Comparison of ENCODE assay signal across 12 cellular contexts in the genomic region with DNA sequence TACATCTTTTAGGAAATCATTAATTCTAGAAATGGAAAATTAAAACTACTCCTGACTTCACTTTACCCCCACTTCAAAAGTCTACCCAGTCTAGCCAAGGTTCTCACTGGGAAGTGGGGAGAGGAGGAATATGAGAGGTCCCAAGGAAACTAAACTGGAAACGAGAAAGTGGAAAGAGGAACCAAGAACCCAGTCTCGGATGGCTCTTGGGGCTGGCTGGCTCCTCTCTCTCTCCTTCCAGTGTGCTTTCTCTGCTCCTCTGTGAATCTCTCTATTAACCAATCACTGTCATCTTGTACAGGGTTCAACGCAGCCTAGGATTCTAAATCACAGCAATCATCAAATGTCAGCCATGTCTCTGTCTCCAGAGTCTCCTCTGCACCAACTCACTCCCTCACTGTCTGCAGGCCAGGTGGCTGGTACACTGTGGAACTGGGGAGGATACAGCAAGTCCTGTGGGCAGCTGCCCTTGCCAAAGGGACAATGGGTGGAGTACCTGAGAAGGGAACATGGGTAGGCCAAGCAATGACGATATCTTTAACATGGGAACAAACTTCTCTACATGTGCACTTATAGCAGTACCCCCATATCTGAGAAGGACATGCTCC. TPM values are rescaled to one million over a fixed set of nuclear protein-coding genes. Genes with fewer than 3 reads are reported as not detected.
A peak's percentile ranks its signal among the peaks of the same experiment; 100 is the strongest.
DNase-seq lines count a peak whose midpoint lies in the region; ATAC-seq, FAIRE-seq and TF ChIP-seq lines count a peak whose summit lies in the region.
"Had no signal": no experiment of that assay in that cellular context is flagged by ENCODE, and none has a peak within 500 bp of the region (broad histone marks: within the 10 kb centered on the region; RNA-seq: fewer than 3 reads in every experiment).

No MANE protein-coding gene starts in this region.

- no peak overlapping the region for H3K4me3 ChIP-seq in astrocyte (ENCODE audit: insufficient read depth, low read depth, low read length)
- H3K4me3 ChIP-seq in neuronal stem cell (ENCODE audit: low read length in 2 of 2) = no peak overlapping the region
- H3K4me3 ChIP-seq: A549 had no signal

- ATAC-seq in memory B cell (ENCODE audit: low read depth) = peak; percentile 51
- ATAC-seq: A549 had no signal

- no peak overlapping the region for H4K91ac ChIP-seq in neuronal stem cell (ENCODE audit: low read depth, low read length, poor library complexity)

- H2AFZ ChIP-seq in astrocyte (ENCODE audit: low read depth, low read length) = no peak overlapping the region
- no peak overlapping the region for H2AFZ ChIP-seq in neuronal stem cell (ENCODE audit: low read length)

- H3K9me3 Mint-ChIP-seq in activated T-cell treated with anti-CD3 and anti-CD28 coated beads, Interleukin-2, amount 50 U/mL, for 24 hours = no peaks in the 10 kb centered on the region
- H3K9me3 Mint-ChIP-seq in astrocyte (ENCODE audit: unreplicated experiment) (no peaks in the 10 kb centered on the region), memory B cell (no peaks in the 10 kb centered on the region), type B pancreatic cell (no peaks in the 10 kb centered on the region)

- H3K18ac ChIP-seq in neuronal stem cell (ENCODE audit: low read length) = no peak overlapping the region

- H3K23ac ChIP-seq in neuronal stem cell (ENCODE audit: low read depth, low read length, poor library complexity) = no peak overlapping the region

- H3K27me3 ChIP-seq in astrocyte (ENCODE audit: insufficient read depth, low read length) = no peaks in the 10 kb centered on the region
- no peaks in the 10 kb centered on the region for H3K27me3 ChIP-seq in neuronal stem cell (ENCODE audit: control insufficient read depth in 3 of 3, insufficient read depth in 3 of 3, low read depth in 1 of 3, low read length in 3 of 3)

- H3K9ac ChIP-seq in astrocyte (ENCODE audit: low read length) = no peak overlapping the region
- no peak overlapping the region for H3K9ac ChIP-seq in neuronal stem cell (ENCODE audit: low read depth, low read length, poor library complexity)

- H3K9me3 ChIP-seq in astrocyte (ENCODE audit: insufficient read depth, low read depth, low read length) = no peaks in the 10 kb centered on the region
- H3K9me3 ChIP-seq in neuronal stem cell (replicated peaks in 1 of 2; ENCODE audit: control insufficient read depth in 2 of 2, insufficient read depth in 1 of 2, low read depth in 1 of 2, low read length in 2 of 2) = no peaks in the 10 kb centered on the region
- H3K9me3 ChIP-seq: A549 had no signal

- H3K27ac ChIP-seq in astrocyte (ENCODE audit: low read depth, low read length) (no peak overlapping the region), neuronal stem cell (replicated peaks; ENCODE audit: low read length) (no peak overlapping the region)

- no peak overlapping the region for H3K4ac ChIP-seq in neuronal stem cell (ENCODE audit: low read length)

- H2BK5ac ChIP-seq in neuronal stem cell (ENCODE audit: low read length) = no peak overlapping the region

- H2BK120ac ChIP-seq in neuronal stem cell (ENCODE audit: low read depth, low read length) = no peak overlapping the region

- H3K4me2 ChIP-seq in astrocyte (ENCODE audit: low read length) (no peak overlapping the region), neuronal stem cell (ENCODE audit: insufficient read depth, low read length, poor library complexity, severe bottlenecking) (no peak overlapping the region)

- H3K79me2 ChIP-seq in astrocyte (ENCODE audit: insufficient read depth, low read length) = peaks cover 99% of the 10 kb centered on the region

- DNase-seq in activated T-cell treated with anti-CD3 and anti-CD28 coated beads, Interleukin-2, amount 50 U/mL, for 24 hours = no peak
- DNase-seq in activated T-cell treated with anti-CD3 and anti-CD28 coated beads for 4 hours = no peak
- no peak for DNase-seq in astrocyte (ENCODE audit: low read depth)
- no peak for DNase-seq in memory B cell (ENCODE audit: low spot score in 2 of 2)
- DNase-seq in type B pancreatic cell (ENCODE audit: extremely low spot score, unreplicated experiment) = no peak
- DNase-seq in neuronal stem cell (ENCODE audit: low spot score) = no peak
- no peak for DNase-seq in stimulated activated CD4-positive, alpha-beta T cell treated with anti-CD3 and anti-CD28 coated beads, Interleukin-4, amount 100 ng/mL, for 4 hours
- no peak for DNase-seq in stimulated activated CD4-positive, alpha-beta T cell treated with anti-CD3 and anti-CD28 coated beads, Interleukin-12 subunit alpha, Interleukin-12 subunit beta, amount 100 ng/mL, for 4 hours
- DNase-seq: activated CD8-positive, alpha-beta memory T cell treated with anti-CD3 and anti-CD28 coated beads, Interleukin-2, amount 50 U/mL, for 48 hours; effector CD4-positive, alpha-beta T cell; NCI-H345 had no signal

- no peak overlapping the region for H4K8ac ChIP-seq in neuronal stem cell (ENCODE audit: low read depth, low read length)

- H3K4me1 Mint-ChIP-seq in activated T-cell treated with anti-CD3 and anti-CD28 coated beads, Interleukin-2, amount 50 U/mL, for 24 hours (ENCODE audit: low read depth) = peaks cover 75% of the 10 kb centered on the region
- H3K4me1 Mint-ChIP-seq in astrocyte (ENCODE audit: low read depth, unreplicated experiment) (peaks cover 33% of the 10 kb centered on the region), memory B cell (peaks cover 43% of the 10 kb centered on the region), type B pancreatic cell (ENCODE audit: unreplicated experiment) (peaks cover 39% of the 10 kb centered on the region)

- H3K14ac ChIP-seq in neuronal stem cell (ENCODE audit: low read length) = no peak overlapping the region

- peaks cover 100% of the 10 kb centered on the region for H4K20me1 ChIP-seq in astrocyte (ENCODE audit: insufficient read depth, low read length)

- H2BK15ac ChIP-seq in neuronal stem cell (ENCODE audit: low read length) = no peak overlapping the region

- H2BK12ac ChIP-seq in neuronal stem cell (ENCODE audit: low read length) = no peak overlapping the region

- no peak overlapping the region for H2AK5ac ChIP-seq in neuronal stem cell (ENCODE audit: low read depth, low read length)

- peak overlapping the region; percentile 59 for H3K27ac Mint-ChIP-seq in activated T-cell treated with anti-CD3 and anti-CD28 coated beads, Interleukin-2, amount 50 U/mL, for 24 hours
- peak overlapping the region; percentile 38 for H3K27ac Mint-ChIP-seq in astrocyte (ENCODE audit: unreplicated experiment)
- H3K27ac Mint-ChIP-seq in memory B cell = peak overlapping the region; percentile 46
- peak overlapping the region; percentile 97 for H3K27ac Mint-ChIP-seq in type B pancreatic cell

- peaks cover 12% of the 10 kb centered on the region for H3K4me1 ChIP-seq in astrocyte (ENCODE audit: insufficient read depth, low read length)
- peaks cover 0 to 11% of the 10 kb centered on the region in 2 donors for H3K4me1 ChIP-seq in neuronal stem cell (ENCODE audit: control insufficient read depth in 2 of 2, insufficient read depth in 1 of 2, low read depth in 1 of 2, low read length in 2 of 2)

- WGBS in neuronal stem cell (ENCODE audit: extremely low coverage in 2 of 2, insufficient read length in 2 of 2, insufficient replicate concordance in 1 of 2), 2 donors = no CpG with 5 or more reads among the region's 4 CpGs

- no peaks in the 10 kb centered on the region for H3K27me3 Mint-ChIP-seq in activated T-cell treated with anti-CD3 and anti-CD28 coated beads, Interleukin-2, amount 50 U/mL, for 24 hours
- H3K27me3 Mint-ChIP-seq in astrocyte (ENCODE audit: low read depth, unreplicated experiment) = no peaks in the 10 kb centered on the region
- no peaks in the 10 kb centered on the region for H3K27me3 Mint-ChIP-seq in memory B cell
- H3K27me3 Mint-ChIP-seq in type B pancreatic cell = no peaks in the 10 kb centered on the region

- H3K79me1 ChIP-seq in neuronal stem cell (ENCODE audit: low read depth, low read length) = peaks cover 7% of the 10 kb centered on the region

- H3K4me3 Mint-ChIP-seq in activated T-cell treated with anti-CD3 and anti-CD28 coated beads, Interleukin-2, amount 50 U/mL, for 24 hours = no peak overlapping the region
- no peak overlapping the region for H3K4me3 Mint-ChIP-seq in astrocyte (ENCODE audit: unreplicated experiment)
- no peak overlapping the region for H3K4me3 Mint-ChIP-seq in memory B cell
- no peak overlapping the region for H3K4me3 Mint-ChIP-seq in type B pancreatic cell

- peaks cover 48% of the 10 kb centered on the region for H3K36me3 Mint-ChIP-seq in activated T-cell treated with anti-CD3 and anti-CD28 coated beads, Interleukin-2, amount 50 U/mL, for 24 hours (ENCODE audit: low read depth)
- H3K36me3 Mint-ChIP-seq in astrocyte (ENCODE audit: low read depth, unreplicated experiment) (peaks cover 9% of the 10 kb centered on the region), memory B cell (peaks cover 8% of the 10 kb centered on the region), type B pancreatic cell (peaks cover 17% of the 10 kb centered on the region)

- TF ChIP-seq CTCF in astrocyte (IDR thresholded peaks at IDR 0.05; ENCODE audit: insufficient read depth, low read depth, low read length) (no peak), type B pancreatic cell (conservative IDR thresholded peaks at IDR 0.05) (no peak)

- no peak for FAIRE-seq in astrocyte (lab: Jason Lieb, UNC)
- FAIRE-seq: A549 had no signal

- peaks cover 3% of the 10 kb centered on the region for H3K36me3 ChIP-seq in astrocyte (ENCODE audit: insufficient read depth, low read length)
- peaks cover 7 to 63% of the 10 kb centered on the region in 2 donors for H3K36me3 ChIP-seq in neuronal stem cell (replicated peaks in 1 of 2; ENCODE audit: control insufficient read depth in 2 of 2, insufficient read depth in 2 of 2, low read length in 2 of 2)

RNA-seq across cellular contexts. Expression of a gene that starts 33.7 kb away (rescaled TPM):
- total RNA-seq in astrocyte (583 and 602 TPM in 2 replicates), type B pancreatic cell (ENCODE audit: low replicate concordance) (279 and 297 TPM in 2 replicates)
- polyA plus RNA-seq in neuronal stem cell (2013, experiment 1 of 2) = 291 TPM
- 287 TPM for polyA plus RNA-seq in neuronal stem cell (2013, experiment 2 of 2)

RNA-seq across cellular contexts. Expression of a gene that starts 57.9 kb away (rescaled TPM):
- 0.91 and 1.4 TPM in 2 replicates for total RNA-seq in astrocyte
- 0.36 and 0.65 TPM in 2 replicates for total RNA-seq in type B pancreatic cell (ENCODE audit: low replicate concordance)
- polyA plus RNA-seq in neuronal stem cell (2013, experiment 1 of 2) = 0.07 TPM
- 0.08 TPM for polyA plus RNA-seq in neuronal stem cell (2013, experiment 2 of 2)

Comparison
In these comparisons a context has a peak if more than half of its experiments do, and no peak if none do; other contexts are left out.
1. H3K27ac Mint-ChIP-seq: peak in every context shown above with its lines; median percentile 97 in type B pancreatic cell; 59 in activated T-cell treated with anti-CD3 and anti-CD28 coated beads, Interleukin-2, amount 50 U/mL, for 24 hours; 46 in memory B cell; 38 in astrocyte.